8 cellular contexts compared by ENCODE assay signal in genomic region chr17:74775409-74776043, GRCh38. TPM values are rescaled to one million over a fixed set of nuclear protein-coding genes. Genes with fewer than 3 reads are reported as not detected.
DNase-seq lines count a peak whose midpoint lies in the region; ATAC-seq and TF ChIP-seq lines count a peak whose summit lies in the region.

No MANE protein-coding gene starts in this region.

- H3K4me3 Mint-ChIP-seq in natural killer cell treated with Interleukin-12 subunit alpha and Interleukin-12 subunit beta and Interleukin-15 and Interleukin-18, amount 100 ng/mL, for 72 hours: peak overlapping the region; percentile 100

- H4K20me1 ChIP-seq in BLaER1 (peaks cover 57% of the 10 kb centered on the region), Karpas-422 (ENCODE audit: insufficient read depth, low read depth, low read length) (no peaks in the 10 kb centered on the region; the same call in 1 of the 2 replicates)

- H3K36me3 ChIP-seq in BLaER1 (peaks cover 35% of the 10 kb centered on the region), Karpas-422 (ENCODE audit: insufficient read depth, low read length) (peaks cover 6% of the 10 kb centered on the region; the same call in 1 of the 2 replicates)

- H3K9me3 Mint-ChIP-seq in natural killer cell treated with Interleukin-12 subunit alpha and Interleukin-12 subunit beta and Interleukin-15 and Interleukin-18, amount 100 ng/mL, for 72 hours: no peaks in the 10 kb centered on the region

- no peaks in the 10 kb centered on the region for H3K36me3 Mint-ChIP-seq in natural killer cell treated with Interleukin-12 subunit alpha and Interleukin-12 subunit beta and Interleukin-15 and Interleukin-18, amount 100 ng/mL, for 72 hours

- H3K9me3 ChIP-seq in BLaER1 (no peaks in the 10 kb centered on the region), Karpas-422 (ENCODE audit: low read length) (no peaks in the 10 kb centered on the region)

- peak overlapping the region; percentile 90 for H3K4me2 ChIP-seq in BLaER1
- peak overlapping the region; percentile 91 for H3K4me2 ChIP-seq in Karpas-422 (ENCODE audit: low read depth, low read length, poor library complexity, severe bottlenecking)

- H3K27me3 ChIP-seq in BLaER1: no peaks in the 10 kb centered on the region
- H3K27me3 ChIP-seq in Karpas-422 (ENCODE audit: low read length): no peaks in the 10 kb centered on the region
- H3K27me3 ChIP-seq in dorsolateral prefrontal cortex: no peaks in the 10 kb centered on the region

- peak overlapping the region; percentile 2; the same call in 1 of the 2 replicates for H2AFZ ChIP-seq in Karpas-422 (ENCODE audit: low read length)

- no peak for ATAC-seq in natural killer cell treated with Interleukin-12 subunit alpha and Interleukin-12 subunit beta and Interleukin-15 and Interleukin-18, amount 100 ng/mL, for 72 hours
- ATAC-seq in HG03457 (IDR thresholded peaks at IDR 0.05; ENCODE audit: unreplicated experiment): no peak
- ATAC-seq in GM21390 (IDR thresholded peaks at IDR 0.05; ENCODE audit: unreplicated experiment): no peak

- intact Hi-C loops in dorsolateral prefrontal cortex (cut with DNase I): no loop called here

- H3K27ac ChIP-seq in BLaER1 (peak overlapping the region; percentile 83), Karpas-422 (ENCODE audit: low read length) (peak overlapping the region; percentile 43; the same call in 1 of the 2 replicates), dorsolateral prefrontal cortex (peak overlapping the region in 43 of 59 donors; percentile 29 to 90 (median 68))

- DNase-seq in Karpas-422 (peak; percentile 57), dorsolateral prefrontal cortex (no peak), HK-2 (ENCODE audit: unreplicated experiment) (no peak), NCI-H146 (lab: John Stamatoyannopoulos, UW) (no peak)
- peak; percentile 45 for DNase-seq in natural killer cell treated with Interleukin-12 subunit alpha and Interleukin-12 subunit beta and Interleukin-15 and Interleukin-18, amount 100 ng/mL, for 72 hours (ENCODE audit: low spot score)

- TF ChIP-seq CTCF in dorsolateral prefrontal cortex (IDR thresholded peaks at IDR 0.05 in 54 of 56, conservative IDR thresholded peaks at IDR 0.05 in 2 of 56; ENCODE audit: low read depth in 1 of 56, partially characterized antibody in 56 of 56): no peak

- H3K9ac ChIP-seq in BLaER1 (peak overlapping the region; percentile 89), Karpas-422 (ENCODE audit: low read length) (peak overlapping the region; percentile 83)

- no peaks in the 10 kb centered on the region for H3K9me2 ChIP-seq in Karpas-422 (replicated peaks; ENCODE audit: insufficient read depth, low read length)

- H3K4me1 ChIP-seq in BLaER1: peaks cover 45% of the 10 kb centered on the region
- H3K4me1 ChIP-seq in Karpas-422 (ENCODE audit: low read length): peaks cover 30% of the 10 kb centered on the region

- peak overlapping the region; percentile 84 for H3K4me3 ChIP-seq in BLaER1
- peak overlapping the region; percentile 87 for H3K4me3 ChIP-seq in Karpas-422 (ENCODE audit: low read length)
- peak overlapping the region; percentile 64 to 99 (median 92) for H3K4me3 ChIP-seq in dorsolateral prefrontal cortex

- H3K27ac Mint-ChIP-seq in natural killer cell treated with Interleukin-12 subunit alpha and Interleukin-12 subunit beta and Interleukin-15 and Interleukin-18, amount 100 ng/mL, for 72 hours: peak overlapping the region; percentile 97

- peaks cover 39% of the 10 kb centered on the region for H3K79me2 ChIP-seq in Karpas-422 (ENCODE audit: low read length)

- peaks cover 58 to 62% of the 10 kb centered on the region in 2 donors for H3K4me1 Mint-ChIP-seq in natural killer cell treated with Interleukin-12 subunit alpha and Interleukin-12 subunit beta and Interleukin-15 and Interleukin-18, amount 100 ng/mL, for 72 hours (ENCODE audit: low read depth in 2 of 2)

- H3K27me3 Mint-ChIP-seq in natural killer cell treated with Interleukin-12 subunit alpha and Interleukin-12 subunit beta and Interleukin-15 and Interleukin-18, amount 100 ng/mL, for 72 hours: no peaks in the 10 kb centered on the region

RNA-seq across cellular contexts. Expression of gene NAT9, which starts 0.6 kb away (rescaled TPM):
- 25.3 and 66.8 TPM in 2 replicates for total RNA-seq in Karpas-422 (2014; rRNA removed; shearing (Covaris generic); ENCODE audit: low replicate concordance)
- 10 to 100 TPM; 29.5 to 78.2 (median 45.6) TPM for total RNA-seq in dorsolateral prefrontal cortex
- total RNA-seq in natural killer cell treated with Interleukin-12 subunit alpha and Interleukin-12 subunit beta and Interleukin-15 and Interleukin-18, amount 100 ng/mL, for 72 hours: 10 to 100 TPM; 42.9 to 60.7 TPM

RNA-seq across cellular contexts. Expression of gene NHERF1, which starts 27.1 kb away (rescaled TPM):
- 24.4 and 38.3 TPM in 2 replicates for total RNA-seq in Karpas-422 (2014; rRNA removed; shearing (Covaris generic); ENCODE audit: low replicate concordance)
- 100 to 1,000 TPM in 5 of 120 experiments, 10 to 100 TPM in 115; 37.5 to 169 (median 62.4) TPM for total RNA-seq in dorsolateral prefrontal cortex
- total RNA-seq in natural killer cell treated with Interleukin-12 subunit alpha and Interleukin-12 subunit beta and Interleukin-15 and Interleukin-18, amount 100 ng/mL, for 72 hours: 100 to 1,000 TPM; 159 to 187 TPM

RNA-seq across cellular contexts. Expression of gene RAB37, which starts 38.5 kb away (rescaled TPM):
- 0.07 TPM in 1 of 2 replicates, not detected in the other for total RNA-seq in Karpas-422 (2014; rRNA removed; shearing (Covaris generic); ENCODE audit: low replicate concordance)
- 10 to 100 TPM in 119 of 120 experiments, 1 to 10 TPM in 1; 7.1 to 41.8 (median 21.9) TPM for total RNA-seq in dorsolateral prefrontal cortex
- total RNA-seq in natural killer cell treated with Interleukin-12 subunit alpha and Interleukin-12 subunit beta and Interleukin-15 and Interleukin-18, amount 100 ng/mL, for 72 hours: 1 to 10 TPM; 1.3 to 3.3 TPM

Comparison
In these comparisons a context has a peak if more than half of its experiments do, and no peak if none do; other contexts are left out.
1. DNase-seq: peak in Karpas-422 (single experiment) and natural killer cell treated with Interleukin-12 subunit alpha and Interleukin-12 subunit beta and Interleukin-15 and Interleukin-18, amount 100 ng/mL, for 72 hours (single experiment); none in dorsolateral prefrontal cortex (0 of 10), HK-2 (single experiment) and NCI-H146 (single experiment).
2. Peak in every context shown above with its lines, with median percentiles within 50 percentile points of each other: H3K27ac ChIP-seq and H3K4me3 ChIP-seq.